2 cellular contexts compared by ENCODE assay signal in genomic region chr3:159886050-159886449, GRCh38.
TF ChIP-seq lines count a peak whose summit lies in the region.

No MANE protein-coding gene starts in this region.

TF ChIP-seq in GM12878, 131 proteins besides CTCF, POLR2A, EP300 and RAD21 (continued from another document):
- TF ChIP-seq ZBTB33 (IDR thresholded peaks at IDR 0.05) = no peak
- TF ChIP-seq NFYA (IDR thresholded peaks at IDR 0.05; ENCODE audit: borderline replicate concordance, low read depth, low read length) = no peak
- no peak for TF ChIP-seq SP1 (IDR thresholded peaks at IDR 0.05; ENCODE audit: low read depth, low read length)
- no peak for TF ChIP-seq MTA2 (IDR thresholded peaks at IDR 0.05; ENCODE audit: low read depth)
- TF ChIP-seq REST (IDR thresholded peaks at IDR 0.05; ENCODE audit: low read depth, low read length) = no peak
- no peak for TF ChIP-seq SUPT20H (IDR thresholded peaks at IDR 0.05; ENCODE audit: borderline replicate concordance, control insufficient read depth, low read depth, low read length)
- TF ChIP-seq KAT2A (conservative IDR thresholded peaks at IDR 0.05; ENCODE audit: control insufficient read depth, low read depth, low read length) = no peak
- TF ChIP-seq GATAD2B (conservative IDR thresholded peaks at IDR 0.05; ENCODE audit: low read depth) = no peak
- TF ChIP-seq RELB (IDR thresholded peaks at IDR 0.05; ENCODE audit: low read depth) = no peak
- TF ChIP-seq PRDM15 (CRISPR knock-in tag; IDR thresholded peaks at IDR 0.05) = no peak

TF ChIP-seq in SK-N-SH treated with all-trans-retinoic acid at 6 μM for 48 hours, 23 proteins besides CTCF, POLR2A, EP300 and RAD21 (continued from another document):
- TF ChIP-seq CSRNP3 (CRISPR knock-in tag; IDR thresholded peaks at IDR 0.05) = no peak
- TF ChIP-seq RARB (CRISPR knock-in tag; IDR thresholded peaks at IDR 0.05) = no peak
- TF ChIP-seq ISL1 (CRISPR knock-in tag; IDR thresholded peaks at IDR 0.05) = no peak
- TF ChIP-seq BACH2 (CRISPR knock-in tag; IDR thresholded peaks at IDR 0.05; ENCODE audit: borderline replicate concordance) = no peak
- no peak for TF ChIP-seq PATZ1 (CRISPR knock-in tag; IDR thresholded peaks at IDR 0.05; ENCODE audit: borderline replicate concordance)
